In the genomic region with DNA sequence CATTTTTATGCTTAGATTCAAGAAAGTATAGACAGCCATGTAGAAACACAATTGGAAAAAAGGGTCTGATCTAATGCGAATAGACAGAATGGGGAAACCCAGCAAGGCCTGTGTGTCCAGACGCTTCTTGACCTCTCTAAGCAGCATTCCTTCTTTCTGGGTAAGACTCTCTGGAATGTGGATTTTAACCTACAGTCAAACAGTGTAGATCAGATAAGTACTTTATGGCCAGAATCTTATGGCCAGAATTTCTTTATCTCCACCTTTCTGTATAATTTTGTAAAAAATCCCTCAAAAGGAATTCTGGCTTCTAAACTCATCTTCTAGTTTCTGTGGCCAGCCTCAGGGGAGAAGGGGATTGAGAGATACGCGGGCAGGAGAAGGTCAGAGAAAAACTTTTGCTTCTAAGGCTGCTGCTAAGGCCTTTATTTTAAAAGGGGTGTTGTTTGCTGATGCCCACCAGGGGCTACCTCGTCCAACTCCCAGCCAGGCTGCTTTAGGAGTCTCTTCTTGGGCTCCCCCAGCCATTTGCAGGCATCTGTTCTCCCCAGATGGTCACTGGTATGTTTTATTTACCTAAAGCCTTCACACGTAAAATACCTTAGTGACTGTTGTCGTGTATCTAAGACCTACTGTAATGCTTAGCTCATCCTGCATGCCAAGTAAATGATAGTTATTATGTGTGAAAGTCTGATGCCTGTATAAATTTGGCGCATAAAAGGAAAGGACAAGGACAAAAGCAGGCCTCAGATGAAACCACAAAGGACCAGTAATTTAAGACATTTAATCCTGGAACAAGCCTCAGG, we compare ENCODE assay signal across 10 cellular contexts.
A peak's percentile ranks its signal among the peaks of the same experiment; 100 is the strongest.
DNase-seq lines count a peak whose midpoint lies in the region; ATAC-seq and TF ChIP-seq lines count a peak whose summit lies in the region.
"Had no signal": no experiment of that assay in that cellular context is flagged by ENCODE, and none has a peak within 500 bp of the region (broad histone marks: within the 10 kb centered on the region; RNA-seq: fewer than 3 reads in every experiment).

No MANE protein-coding gene starts in this region.

- ATAC-seq in Panc1, result peak; percentile 96
- ATAC-seq in activated CD8-positive, alpha-beta memory T cell treated with anti-CD3 and anti-CD28 coated beads, Interleukin-2, amount 10 ng/mL, durations not matched to agents 7 days and 5 days, result no peak
- no peak for ATAC-seq in GM21723 (IDR thresholded peaks at IDR 0.05; ENCODE audit: unreplicated experiment)

- H3K4me1 ChIP-seq in HAP-1 (peaks cover 26% of the 10 kb centered on the region), Panc1 (ENCODE audit: control insufficient read depth, insufficient read depth, low read length) (peaks cover 67% of the 10 kb centered on the region)

- no peak overlapping the region for H3K27ac Mint-ChIP-seq in activated naive CD8-positive, alpha-beta T cell treated with anti-CD3 and anti-CD28 coated beads for 36 hours
- H3K27ac Mint-ChIP-seq in activated CD8-positive, alpha-beta memory T cell treated with anti-CD3 and anti-CD28 coated beads, Interleukin-2, amount 10 ng/mL, durations not matched to agents 7 days and 5 days, result no peak overlapping the region

- no peak for TF ChIP-seq CTCF in Panc1 (IDR thresholded peaks at IDR 0.05)

- DNase-seq in HAP-1 (ENCODE audit: low spot score in 2 of 2) (peak; percentile 55 to 85), Panc1 (ENCODE audit: low read depth, low spot score) (no peak), fibroblast of peridontal ligament (ENCODE audit: extremely low read depth) (peak; percentile 63), skeletal muscle cell (ENCODE audit: low read depth) (peak; percentile 48), dermis blood vessel endothelial cell (no peak)
- DNase-seq in activated naive CD8-positive, alpha-beta T cell treated with anti-CD3 and anti-CD28 coated beads for 36 hours, result no peak
- DNase-seq in activated CD8-positive, alpha-beta memory T cell treated with anti-CD3 and anti-CD28 coated beads, Interleukin-2, amount 10 ng/mL, durations not matched to agents 7 days and 5 days, result no peak
- DNase-seq: effector CD4-positive, alpha-beta T cell; naive B cell had no signal

- BruUV-seq in Panc1 (replicated peaks; lab: Mats Ljungman, UMichigan), result no TSS peak

- POLR2A ChIA-PET in Panc1 (lab: Charles Lee), result no interaction called here

- H3K27me3 ChIP-seq in HAP-1 (ENCODE audit: low read depth) (no peaks in the 10 kb centered on the region), Panc1 (ENCODE audit: control insufficient read depth, insufficient read depth, low read length) (no peaks in the 10 kb centered on the region)

- no peak overlapping the region for H3K4me3 Mint-ChIP-seq in activated naive CD8-positive, alpha-beta T cell treated with anti-CD3 and anti-CD28 coated beads for 36 hours
- no peak overlapping the region for H3K4me3 Mint-ChIP-seq in activated CD8-positive, alpha-beta memory T cell treated with anti-CD3 and anti-CD28 coated beads, Interleukin-2, amount 10 ng/mL, durations not matched to agents 7 days and 5 days
- H3K4me3 Mint-ChIP-seq: naive B cell had no signal

- in situ Hi-C loops in HAP-1 (cut with MboI; ENCODE audit: low sequenced_read_pairs), result no loop called here
- in situ Hi-C loops in Panc1 (cut with HindIII; ENCODE audit: low pct_unique_long_range_greater_than_20kb, low sequenced_read_pairs), result no loop called here

- H3K9me3 ChIP-seq in HAP-1 (no peaks in the 10 kb centered on the region), Panc1 (ENCODE audit: control insufficient read depth, insufficient read depth, low read depth, low read length) (no peaks in the 10 kb centered on the region)

- H3K27ac ChIP-seq in Panc1 (ENCODE audit: low read length), result peak overlapping the region; percentile 91

- intact Hi-C loops in Panc1 (cut with micrococcal nuclease; ENCODE audit: unreplicated experiment), result no loop called here

- H3K36me3 ChIP-seq in HAP-1 (replicated peaks) (no peaks in the 10 kb centered on the region), Panc1 (ENCODE audit: control insufficient read depth, insufficient read depth, low read length) (no peaks in the 10 kb centered on the region; the same call in 1 of the 2 replicates)

- H3K9me3 Mint-ChIP-seq in activated naive CD8-positive, alpha-beta T cell treated with anti-CD3 and anti-CD28 coated beads for 36 hours, result no peaks in the 10 kb centered on the region
- peaks cover 3% of the 10 kb centered on the region for H3K9me3 Mint-ChIP-seq in activated CD8-positive, alpha-beta memory T cell treated with anti-CD3 and anti-CD28 coated beads, Interleukin-2, amount 10 ng/mL, durations not matched to agents 7 days and 5 days (ENCODE audit: low read depth)
- H3K9me3 Mint-ChIP-seq: naive B cell had no signal

- H3K4me3 ChIP-seq in HAP-1 (no peak overlapping the region), Panc1 (ENCODE audit: low read depth in 2 of 2, low read length in 2 of 2) (no peak overlapping the region), skeletal muscle cell (ENCODE audit: low read depth, low read length) (no peak overlapping the region)

- no peaks in the 10 kb centered on the region for H3K4me1 Mint-ChIP-seq in activated naive CD8-positive, alpha-beta T cell treated with anti-CD3 and anti-CD28 coated beads for 36 hours
- H3K4me1 Mint-ChIP-seq in activated CD8-positive, alpha-beta memory T cell treated with anti-CD3 and anti-CD28 coated beads, Interleukin-2, amount 10 ng/mL, durations not matched to agents 7 days and 5 days, result no peaks in the 10 kb centered on the region

- CTCF ChIA-PET in Panc1 (lab: Charles Lee), result no interaction called here
- CTCF ChIA-PET in activated CD8-positive, alpha-beta memory T cell treated with anti-CD3 and anti-CD28 coated beads, Interleukin-2, amount 10 ng/mL, durations not matched to agents 7 days and 5 days (lab: Charles Lee), result no interaction called here

- no peaks in the 10 kb centered on the region for H3K27me3 Mint-ChIP-seq in activated naive CD8-positive, alpha-beta T cell treated with anti-CD3 and anti-CD28 coated beads for 36 hours
- H3K27me3 Mint-ChIP-seq in activated CD8-positive, alpha-beta memory T cell treated with anti-CD3 and anti-CD28 coated beads, Interleukin-2, amount 10 ng/mL, durations not matched to agents 7 days and 5 days, result no peaks in the 10 kb centered on the region
- H3K27me3 Mint-ChIP-seq: naive B cell had no signal

- H3K36me3 Mint-ChIP-seq in activated naive CD8-positive, alpha-beta T cell treated with anti-CD3 and anti-CD28 coated beads for 36 hours, result peaks cover 23% of the 10 kb centered on the region
- peaks cover 11% of the 10 kb centered on the region for H3K36me3 Mint-ChIP-seq in activated CD8-positive, alpha-beta memory T cell treated with anti-CD3 and anti-CD28 coated beads, Interleukin-2, amount 10 ng/mL, durations not matched to agents 7 days and 5 days

Comparison
In these comparisons a context has a peak if more than half of its experiments do, and no peak if none do; other contexts are left out.
1. DNase-seq: peak in HAP-1 (2 of 2), fibroblast of peridontal ligament (single experiment) and skeletal muscle cell (single experiment); none in Panc1 (single experiment), dermis blood vessel endothelial cell (single experiment), activated naive CD8-positive, alpha-beta T cell treated with anti-CD3 and anti-CD28 coated beads for 36 hours (single experiment) and activated CD8-positive, alpha-beta memory T cell treated with anti-CD3 and anti-CD28 coated beads, Interleukin-2, amount 10 ng/mL, durations not matched to agents 7 days and 5 days (single experiment).